ENCODE assay signal across 2 cellular contexts in genomic region chr11:75565916-75566762, GRCh38.
TF ChIP-seq lines count a peak whose summit lies in the region.

No MANE protein-coding gene starts in this region.

TF ChIP-seq in IMR-90, 13 proteins besides CTCF, POLR2A, EP300 and RAD21:
- TF ChIP-seq NFE2L2 (IDR thresholded peaks at IDR 0.05; ENCODE audit: low read depth, low read length): no peak
- no peak for TF ChIP-seq FOS (IDR thresholded peaks at IDR 0.05; ENCODE audit: low read depth, low read length)
- no peak for TF ChIP-seq USF2 (IDR thresholded peaks at IDR 0.05; ENCODE audit: low read depth, low read length)
- TF ChIP-seq RFX5 (IDR thresholded peaks at IDR 0.05; ENCODE audit: low read depth, low read length): no peak
- no peak for TF ChIP-seq MXI1 (IDR thresholded peaks at IDR 0.05; ENCODE audit: borderline replicate concordance, low read depth, low read length)
- no peak for TF ChIP-seq MAZ (IDR thresholded peaks at IDR 0.05; ENCODE audit: borderline replicate concordance, low read depth, low read length)
- TF ChIP-seq RCOR1 (IDR thresholded peaks at IDR 0.05; ENCODE audit: insufficient replicate concordance, low read length): no peak
- no peak for TF ChIP-seq CHD1 (IDR thresholded peaks at IDR 0.05; ENCODE audit: low read depth, low read length)
- no peak for TF ChIP-seq CEBPB (IDR thresholded peaks at IDR 0.05; ENCODE audit: low read depth, low read length)
- no peak for TF ChIP-seq ELK1 (IDR thresholded peaks at IDR 0.05; ENCODE audit: borderline replicate concordance, low read depth, low read length)
- TF ChIP-seq BHLHE40 (IDR thresholded peaks at IDR 0.05; ENCODE audit: low read depth, low read length): no peak
- TF ChIP-seq MAFK (IDR thresholded peaks at IDR 0.05; ENCODE audit: low read depth, low read length): no peak
- TF ChIP-seq SMC3 (IDR thresholded peaks at IDR 0.05; ENCODE audit: low read depth, low read length): no peak

TF ChIP-seq in endothelial cell of umbilical vein, 7 proteins besides CTCF, POLR2A, EP300 and RAD21:
- TF ChIP-seq POLR2AphosphoS5 (IDR thresholded peaks at IDR 0.05; ENCODE audit: insufficient read depth, low read depth, low read length): no peak
- TF ChIP-seq JUN (IDR thresholded peaks at IDR 0.05; ENCODE audit: borderline replicate concordance, insufficient read depth, insufficient read length, low read depth): no peak
- TF ChIP-seq EZH2 (IDR thresholded peaks at IDR 0.05; ENCODE audit: borderline replicate concordance, low read depth, low read length, severe bottlenecking): no peak
- no peak for TF ChIP-seq GATA2 (IDR thresholded peaks at IDR 0.05; ENCODE audit: insufficient read depth, insufficient read length, low read depth, low read length)
- no peak for TF ChIP-seq MYC (IDR thresholded peaks at IDR 0.05; ENCODE audit: low read depth, low read length)
- no peak for TF ChIP-seq FOS (IDR thresholded peaks at IDR 0.05; ENCODE audit: borderline replicate concordance, insufficient read depth, low read length)
- TF ChIP-seq MAX (IDR thresholded peaks at IDR 0.05; ENCODE audit: insufficient read depth, insufficient read length): no peak
